In the genomic region with DNA sequence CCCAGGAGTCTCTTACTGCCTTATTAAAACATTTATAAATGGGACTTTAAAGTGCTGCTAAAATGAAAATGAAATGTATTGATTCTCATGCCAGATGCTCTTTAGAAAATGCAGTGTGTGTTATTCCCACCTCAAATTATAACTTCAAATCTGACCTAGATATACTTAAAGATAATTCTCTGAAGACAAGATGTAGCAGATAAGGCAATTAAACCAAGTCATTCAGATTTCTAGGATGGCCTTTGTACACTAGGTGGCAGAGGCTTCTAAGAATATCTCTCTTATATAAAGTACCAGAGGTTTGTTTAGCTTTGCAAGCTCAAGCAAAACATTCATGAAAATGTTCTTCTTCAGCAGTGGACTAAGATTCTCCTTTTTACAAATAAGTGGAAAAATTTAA, we compare ENCODE assay signal across 10 cellular contexts. TPM values are rescaled to one million over a fixed set of nuclear protein-coding genes. Genes with fewer than 3 reads are reported as not detected.
DNase-seq lines count a peak whose midpoint lies in the region; ATAC-seq and TF ChIP-seq lines count a peak whose summit lies in the region.
"Had no signal": no experiment of that assay in that cellular context is flagged by ENCODE, and none has a peak within 500 bp of the region (broad histone marks: within the 10 kb centered on the region; RNA-seq: fewer than 3 reads in every experiment).

No MANE protein-coding gene starts in this region.

- no peak overlapping the region for H3K9ac ChIP-seq in neural cell (ENCODE audit: low read length)

- no peaks in the 10 kb centered on the region for H3K27me3 ChIP-seq in neural cell (ENCODE audit: insufficient read depth, low read depth, low read length)

- no peaks in the 10 kb centered on the region for H3K36me3 Mint-ChIP-seq in brain

- peak; percentile 50 for TF ChIP-seq RAD21 in neural cell (conservative IDR thresholded peaks at IDR 0.05)

- no peak overlapping the region for H3K4me3 ChIP-seq in neural cell (ENCODE audit: low read length)

- H4K20me1 ChIP-seq in neural cell (ENCODE audit: insufficient read depth) = no peaks in the 10 kb centered on the region

- H3K9me2 ChIP-seq in neural cell (ENCODE audit: insufficient read depth, low read length) = no peaks in the 10 kb centered on the region

- H3K36me3 ChIP-seq in neural cell (ENCODE audit: insufficient read depth, low read length) = no peaks in the 10 kb centered on the region

- H3K9me3 Mint-ChIP-seq in brain = peaks cover 0 to 3% (median 0%) of the 10 kb centered on the region in 5 experiments
- H3K9me3 Mint-ChIP-seq: activated T-helper 1 cell treated with anti-CD3 and anti-CD28 coated beads, Interleukin-12 subunit alpha, Interleukin-12 subunit beta, Interleukin-2, Interleukin-4 antibody, amounts not matched to agents 30 ng/mL and 10 ng/mL and 1 ng/mL, durations not matched to agents 14 hours and 24 hours and 36 hours had no signal

- H2AFZ ChIP-seq in neural cell (ENCODE audit: low read depth, low read length) = no peak overlapping the region

- TF ChIP-seq CTCF in LNCAP (IDR thresholded peaks at IDR 0.05) (peak; percentile 54; the same call in 1 of the 2 replicates), brain (conservative IDR thresholded peaks at IDR 0.05) (peak; percentile 37 to 52), neural cell (IDR thresholded peaks at IDR 0.05; ENCODE audit: poor library complexity, severe bottlenecking) (peak; percentile 55)

- no peak overlapping the region for H3K27ac ChIP-seq in neural cell (ENCODE audit: low read length)

- no peaks in the 10 kb centered on the region for H3K27me3 Mint-ChIP-seq in brain

- no peaks in the 10 kb centered on the region for H3F3A ChIP-seq in neural cell (ENCODE audit: insufficient read depth, low read length, poor library complexity, severe bottlenecking)

- peaks cover 9% of the 10 kb centered on the region for H3K4me1 Mint-ChIP-seq in brain

- H3K27ac Mint-ChIP-seq in brain = no peak overlapping the region
- H3K27ac Mint-ChIP-seq: activated T-helper 1 cell treated with anti-CD3 and anti-CD28 coated beads, Interleukin-12 subunit alpha, Interleukin-12 subunit beta, Interleukin-2, Interleukin-4 antibody, amounts not matched to agents 30 ng/mL and 10 ng/mL and 1 ng/mL, durations not matched to agents 14 hours and 24 hours and 36 hours had no signal

- H3K4me2 ChIP-seq in neural cell (ENCODE audit: low read length) = no peak overlapping the region

- no peak for TF ChIP-seq EP300 in neural cell (conservative IDR thresholded peaks at IDR 0.05; ENCODE audit: poor library complexity, severe bottlenecking)

- H3K79me2 ChIP-seq in neural cell (replicated peaks; ENCODE audit: insufficient read depth, low read length) = no peaks in the 10 kb centered on the region

- H3K4me3 Mint-ChIP-seq in brain = no peak overlapping the region
- H3K4me3 Mint-ChIP-seq: activated T-helper 1 cell treated with anti-CD3 and anti-CD28 coated beads, Interleukin-12 subunit alpha, Interleukin-12 subunit beta, Interleukin-2, Interleukin-4 antibody, amounts not matched to agents 30 ng/mL and 10 ng/mL and 1 ng/mL, durations not matched to agents 14 hours and 24 hours and 36 hours had no signal

- H3K9me3 ChIP-seq in neural cell (ENCODE audit: low read length) = no peaks in the 10 kb centered on the region

- ATAC-seq in GM21529 (IDR thresholded peaks at IDR 0.05; ENCODE audit: unreplicated experiment) = no peak

- DNase-seq in NCI-H526 (lab: John Stamatoyannopoulos, UW) (peak; percentile 3 to 19), NCI-H526 treated with DMSO at 0.1 percent for 48 hours (lab: John Stamatoyannopoulos, UW) (no peak), germinal center (ENCODE audit: low spot score) (no peak)
- no peak for DNase-seq in activated effector memory CD4-positive, alpha-beta T cell treated with Interleukin-2 at 50 U/mL for 16 hours
- DNase-seq: H7 had no signal

TF ChIP-seq in neural cell, 6 proteins besides CTCF, POLR2A, EP300 and RAD21:
- no peak for TF ChIP-seq MXI1 (conservative IDR thresholded peaks at IDR 0.05; ENCODE audit: poor library complexity, severe bottlenecking)
- TF ChIP-seq SMC3 (conservative IDR thresholded peaks at IDR 0.05; ENCODE audit: poor library complexity) = peak; percentile 54

RNA-seq across cellular contexts. Expression of a gene that starts 26.9 kb away (rescaled TPM):
- polyA plus RNA-seq in brain (ENCODE audit: insufficient read depth, low read depth, low replicate concordance) = 0.76 TPM
- 413 and 462 TPM in 2 replicates for polyA plus RNA-seq in neural cell
- polyA minus RNA-seq in neural cell = 131 and 135 TPM in 2 replicates

Comparison
In these comparisons a context has a peak if more than half of its experiments do, and no peak if none do; other contexts are left out.
1. DNase-seq: peak in NCI-H526 (2 of 2); none in NCI-H526 treated with DMSO at 0.1 percent for 48 hours (single experiment), activated effector memory CD4-positive, alpha-beta T cell treated with Interleukin-2 at 50 U/mL for 16 hours (single experiment) and germinal center (single experiment).
2. RNA of a gene that starts 26.9 kb away (polyA plus RNA-seq): 413 to 462 TPM in neural cell; 0.76 TPM in brain (single experiment); every median in the first group is over 100 times any median in the second.
3. Peak in every context shown above with its lines, with median percentiles within 50 percentile points of each other: CTCF ChIP-seq.